ENCODE assay signal across 1 cellular context in the genomic region with DNA sequence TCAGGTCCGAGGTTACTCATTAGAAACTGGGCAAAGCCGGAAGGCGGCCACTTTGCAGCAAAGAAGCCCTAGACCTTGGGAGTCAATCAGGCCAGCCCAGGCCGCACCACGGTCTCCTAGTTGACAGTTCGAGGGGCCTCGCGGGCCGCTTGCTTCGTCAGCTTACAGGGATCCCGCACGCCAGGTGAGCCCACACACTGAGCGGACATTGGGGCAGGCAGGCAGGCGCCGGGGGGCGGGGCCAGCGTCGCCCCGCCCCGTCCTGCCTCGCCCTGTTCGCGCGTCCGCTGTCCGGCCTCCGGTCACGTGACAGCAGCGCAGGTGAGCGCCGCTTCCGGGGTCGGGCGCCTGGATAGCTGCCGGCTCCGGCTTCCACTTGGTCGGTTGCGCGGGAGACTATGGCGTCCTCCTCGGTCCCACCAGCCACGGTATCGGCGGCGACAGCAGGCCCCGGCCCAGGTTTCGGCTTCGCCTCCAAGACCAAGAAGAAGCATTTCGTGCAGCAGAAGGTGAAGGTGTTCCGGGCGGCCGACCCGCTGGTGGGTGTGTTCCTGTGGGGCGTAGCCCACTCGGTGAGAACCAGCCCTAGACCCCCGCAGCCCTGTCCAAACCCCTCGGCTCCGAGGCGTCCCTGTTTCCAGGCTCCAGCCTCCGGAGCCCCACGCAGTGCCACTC.
TF ChIP-seq lines count a peak whose summit lies in the region.

A gene (plus strand): TSS at position 301 of the 675 bp plus-strand sequence. CDS start 98 bp downstream, at position 399.

TF ChIP-seq in K562, 482 proteins besides CTCF, POLR2A, EP300 and RAD21 (continued from another document and continues in another):
- TF ChIP-seq, protein P1, sequence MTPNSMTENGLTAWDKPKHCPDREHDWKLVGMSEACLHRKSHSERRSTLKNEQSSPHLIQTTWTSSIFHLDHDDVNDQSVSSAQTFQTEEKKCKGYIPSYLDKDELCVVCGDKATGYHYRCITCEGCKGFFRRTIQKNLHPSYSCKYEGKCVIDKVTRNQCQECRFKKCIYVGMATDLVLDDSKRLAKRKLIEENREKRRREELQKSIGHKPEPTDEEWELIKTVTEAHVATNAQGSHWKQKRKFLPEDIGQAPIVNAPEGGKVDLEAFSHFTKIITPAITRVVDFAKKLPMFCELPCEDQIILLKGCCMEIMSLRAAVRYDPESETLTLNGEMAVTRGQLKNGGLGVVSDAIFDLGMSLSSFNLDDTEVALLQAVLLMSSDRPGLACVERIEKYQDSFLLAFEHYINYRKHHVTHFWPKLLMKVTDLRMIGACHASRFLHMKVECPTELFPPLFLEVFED (CRISPR knock-in tag; conservative IDR thresholded peaks at IDR 0.05) = no peak
- no peak for TF ChIP-seq RBM17 (IDR thresholded peaks at IDR 0.05; ENCODE audit: borderline replicate concordance, low read depth, low read length)
- TF ChIP-seq ZNF551 (CRISPR knock-in tag; IDR thresholded peaks at IDR 0.05) = no peak
- peak; percentile 89 for TF ChIP-seq PHF8 (IDR thresholded peaks at IDR 0.05; ENCODE audit: borderline replicate concordance, low read length)
- TF ChIP-seq, protein P2, sequence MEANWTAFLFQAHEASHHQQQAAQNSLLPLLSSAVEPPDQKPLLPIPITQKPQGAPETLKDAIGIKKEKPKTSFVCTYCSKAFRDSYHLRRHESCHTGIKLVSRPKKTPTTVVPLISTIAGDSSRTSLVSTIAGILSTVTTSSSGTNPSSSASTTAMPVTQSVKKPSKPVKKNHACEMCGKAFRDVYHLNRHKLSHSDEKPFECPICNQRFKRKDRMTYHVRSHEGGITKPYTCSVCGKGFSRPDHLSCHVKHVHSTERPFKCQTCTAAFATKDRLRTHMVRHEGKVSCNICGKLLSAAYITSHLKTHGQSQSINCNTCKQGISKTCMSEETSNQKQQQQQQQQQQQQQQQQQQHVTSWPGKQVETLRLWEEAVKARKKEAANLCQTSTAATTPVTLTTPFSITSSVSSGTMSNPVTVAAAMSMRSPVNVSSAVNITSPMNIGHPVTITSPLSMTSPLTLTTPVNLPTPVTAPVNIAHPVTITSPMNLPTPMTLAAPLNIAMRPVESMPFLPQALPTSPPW (CRISPR knock-in tag; IDR thresholded peaks at IDR 0.05) = peak; percentile 34
- peak; percentile 73; the same call in 1 of the 2 replicates for TF ChIP-seq GATAD2B (IDR thresholded peaks at IDR 0.05; ENCODE audit: borderline replicate concordance)
- peak; percentile 73 for TF ChIP-seq ETV1 (tag; conservative IDR thresholded peaks at IDR 0.05; ENCODE audit: low read depth)
- peak; percentile 33 to 95; a peak in 2 of 4 replicates for TF ChIP-seq HDAC1 (IDR thresholded peaks at IDR 0.05)
- peak; percentile 46; the same call in 1 of the 2 replicates for TF ChIP-seq MYC (IDR thresholded peaks at IDR 0.05; ENCODE audit: low read depth, low read length)
- TF ChIP-seq MYC (CRISPR knock-in tag; IDR thresholded peaks at IDR 0.05; ENCODE audit: borderline replicate concordance, low read depth) = no peak
- TF ChIP-seq, protein P3, sequence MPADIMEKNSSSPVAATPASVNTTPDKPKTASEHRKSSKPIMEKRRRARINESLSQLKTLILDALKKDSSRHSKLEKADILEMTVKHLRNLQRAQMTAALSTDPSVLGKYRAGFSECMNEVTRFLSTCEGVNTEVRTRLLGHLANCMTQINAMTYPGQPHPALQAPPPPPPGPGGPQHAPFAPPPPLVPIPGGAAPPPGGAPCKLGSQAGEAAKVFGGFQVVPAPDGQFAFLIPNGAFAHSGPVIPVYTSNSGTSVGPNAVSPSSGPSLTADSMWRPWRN (IDR thresholded peaks at IDR 0.05; ENCODE audit: low read depth) = no peak
- TF ChIP-seq SMARCE1 (IDR thresholded peaks at IDR 0.05) = no peak; the same call in 1 of the 2 replicates
- no peak for TF ChIP-seq HNRNPL (IDR thresholded peaks at IDR 0.05; ENCODE audit: low read depth, low read length)
- no peak for TF ChIP-seq HLTF (IDR thresholded peaks at IDR 0.05)
- TF ChIP-seq, protein P4, sequence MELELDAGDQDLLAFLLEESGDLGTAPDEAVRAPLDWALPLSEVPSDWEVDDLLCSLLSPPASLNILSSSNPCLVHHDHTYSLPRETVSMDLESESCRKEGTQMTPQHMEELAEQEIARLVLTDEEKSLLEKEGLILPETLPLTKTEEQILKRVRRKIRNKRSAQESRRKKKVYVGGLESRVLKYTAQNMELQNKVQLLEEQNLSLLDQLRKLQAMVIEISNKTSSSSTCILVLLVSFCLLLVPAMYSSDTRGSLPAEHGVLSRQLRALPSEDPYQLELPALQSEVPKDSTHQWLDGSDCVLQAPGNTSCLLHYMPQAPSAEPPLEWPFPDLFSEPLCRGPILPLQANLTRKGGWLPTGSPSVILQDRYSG (tag; conservative IDR thresholded peaks at IDR 0.05; ENCODE audit: low read depth) = no peak
- peak; percentile 82 for TF ChIP-seq HDAC2 (IDR thresholded peaks at IDR 0.05)
- TF ChIP-seq, protein P5, sequence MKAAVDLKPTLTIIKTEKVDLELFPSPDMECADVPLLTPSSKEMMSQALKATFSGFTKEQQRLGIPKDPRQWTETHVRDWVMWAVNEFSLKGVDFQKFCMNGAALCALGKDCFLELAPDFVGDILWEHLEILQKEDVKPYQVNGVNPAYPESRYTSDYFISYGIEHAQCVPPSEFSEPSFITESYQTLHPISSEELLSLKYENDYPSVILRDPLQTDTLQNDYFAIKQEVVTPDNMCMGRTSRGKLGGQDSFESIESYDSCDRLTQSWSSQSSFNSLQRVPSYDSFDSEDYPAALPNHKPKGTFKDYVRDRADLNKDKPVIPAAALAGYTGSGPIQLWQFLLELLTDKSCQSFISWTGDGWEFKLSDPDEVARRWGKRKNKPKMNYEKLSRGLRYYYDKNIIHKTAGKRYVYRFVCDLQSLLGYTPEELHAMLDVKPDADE (conservative IDR thresholded peaks at IDR 0.05; ENCODE audit: control insufficient read depth, low read depth, low read length) = peak; percentile 87
- TF ChIP-seq, protein P6, sequence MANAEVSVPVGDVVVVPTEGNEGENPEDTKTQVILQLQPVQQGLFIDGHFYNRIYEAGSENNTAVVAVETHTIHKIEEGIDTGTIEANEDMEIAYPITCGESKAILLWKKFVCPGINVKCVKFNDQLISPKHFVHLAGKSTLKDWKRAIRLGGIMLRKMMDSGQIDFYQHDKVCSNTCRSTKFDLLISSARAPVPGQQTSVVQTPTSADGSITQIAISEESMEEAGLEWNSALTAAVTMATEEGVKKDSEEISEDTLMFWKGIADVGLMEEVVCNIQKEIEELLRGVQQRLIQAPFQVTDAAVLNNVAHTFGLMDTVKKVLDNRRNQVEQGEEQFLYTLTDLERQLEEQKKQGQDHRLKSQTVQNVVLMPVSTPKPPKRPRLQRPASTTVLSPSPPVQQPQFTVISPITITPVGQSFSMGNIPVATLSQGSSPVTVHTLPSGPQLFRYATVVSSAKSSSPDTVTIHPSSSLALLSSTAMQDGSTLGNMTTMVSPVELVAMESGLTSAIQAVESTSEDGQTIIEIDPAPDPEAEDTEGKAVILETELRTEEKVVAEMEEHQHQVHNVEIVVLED (CRISPR knock-in tag; IDR thresholded peaks at IDR 0.05) = peak; percentile 52
- peak; percentile 13; the same call in 1 of the 2 replicates for TF ChIP-seq ZNF239 (CRISPR knock-in tag; IDR thresholded peaks at IDR 0.05)
- peak; percentile 75 to 79 for TF ChIP-seq NRF1 (conservative IDR thresholded peaks at IDR 0.05 in 1 of 2, IDR thresholded peaks at IDR 0.05 in 1 of 2)
- 0 out of 2 replicates have a peak, but pooled peaks have one; percentile 54 for TF ChIP-seq ZNF12 (CRISPR knock-in tag; IDR thresholded peaks at IDR 0.05)
- TF ChIP-seq TSC22D4 (tag; IDR thresholded peaks at IDR 0.05) = no peak
- TF ChIP-seq ZBTB7A (IDR thresholded peaks at IDR 0.05; ENCODE audit: borderline replicate concordance, control insufficient read depth, low read depth, low read length) = no peak
- TF ChIP-seq C11orf30 (IDR thresholded peaks at IDR 0.05; ENCODE audit: low read depth) = 0 out of 2 replicates have a peak, but pooled peaks have one; percentile 33
- TF ChIP-seq, protein P7, sequence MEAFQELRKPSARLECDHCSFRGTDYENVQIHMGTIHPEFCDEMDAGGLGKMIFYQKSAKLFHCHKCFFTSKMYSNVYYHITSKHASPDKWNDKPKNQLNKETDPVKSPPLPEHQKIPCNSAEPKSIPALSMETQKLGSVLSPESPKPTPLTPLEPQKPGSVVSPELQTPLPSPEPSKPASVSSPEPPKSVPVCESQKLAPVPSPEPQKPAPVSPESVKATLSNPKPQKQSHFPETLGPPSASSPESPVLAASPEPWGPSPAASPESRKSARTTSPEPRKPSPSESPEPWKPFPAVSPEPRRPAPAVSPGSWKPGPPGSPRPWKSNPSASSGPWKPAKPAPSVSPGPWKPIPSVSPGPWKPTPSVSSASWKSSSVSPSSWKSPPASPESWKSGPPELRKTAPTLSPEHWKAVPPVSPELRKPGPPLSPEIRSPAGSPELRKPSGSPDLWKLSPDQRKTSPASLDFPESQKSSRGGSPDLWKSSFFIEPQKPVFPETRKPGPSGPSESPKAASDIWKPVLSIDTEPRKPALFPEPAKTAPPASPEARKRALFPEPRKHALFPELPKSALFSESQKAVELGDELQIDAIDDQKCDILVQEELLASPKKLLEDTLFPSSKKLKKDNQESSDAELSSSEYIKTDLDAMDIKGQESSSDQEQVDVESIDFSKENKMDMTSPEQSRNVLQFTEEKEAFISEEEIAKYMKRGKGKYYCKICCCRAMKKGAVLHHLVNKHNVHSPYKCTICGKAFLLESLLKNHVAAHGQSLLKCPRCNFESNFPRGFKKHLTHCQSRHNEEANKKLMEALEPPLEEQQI (IDR thresholded peaks at IDR 0.05) = no peak
- no peak for TF ChIP-seq SOX6 (IDR thresholded peaks at IDR 0.05)
- TF ChIP-seq TAF9B (IDR thresholded peaks at IDR 0.05; ENCODE audit: partially characterized antibody) = peak; percentile 50
- TF ChIP-seq, protein P8, sequence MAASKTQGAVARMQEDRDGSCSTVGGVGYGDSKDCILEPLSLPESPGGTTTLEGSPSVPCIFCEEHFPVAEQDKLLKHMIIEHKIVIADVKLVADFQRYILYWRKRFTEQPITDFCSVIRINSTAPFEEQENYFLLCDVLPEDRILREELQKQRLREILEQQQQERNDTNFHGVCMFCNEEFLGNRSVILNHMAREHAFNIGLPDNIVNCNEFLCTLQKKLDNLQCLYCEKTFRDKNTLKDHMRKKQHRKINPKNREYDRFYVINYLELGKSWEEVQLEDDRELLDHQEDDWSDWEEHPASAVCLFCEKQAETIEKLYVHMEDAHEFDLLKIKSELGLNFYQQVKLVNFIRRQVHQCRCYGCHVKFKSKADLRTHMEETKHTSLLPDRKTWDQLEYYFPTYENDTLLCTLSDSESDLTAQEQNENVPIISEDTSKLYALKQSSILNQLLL (CRISPR knock-in tag; IDR thresholded peaks at IDR 0.05; ENCODE audit: borderline replicate concordance) = no peak
- no peak for TF ChIP-seq MAFK (IDR thresholded peaks at IDR 0.05; ENCODE audit: low read length)
- TF ChIP-seq POLR3A (IDR thresholded peaks at IDR 0.05; ENCODE audit: borderline replicate concordance, extremely low read depth, insufficient read depth, insufficient read length) = no peak
- TF ChIP-seq, protein P9, sequence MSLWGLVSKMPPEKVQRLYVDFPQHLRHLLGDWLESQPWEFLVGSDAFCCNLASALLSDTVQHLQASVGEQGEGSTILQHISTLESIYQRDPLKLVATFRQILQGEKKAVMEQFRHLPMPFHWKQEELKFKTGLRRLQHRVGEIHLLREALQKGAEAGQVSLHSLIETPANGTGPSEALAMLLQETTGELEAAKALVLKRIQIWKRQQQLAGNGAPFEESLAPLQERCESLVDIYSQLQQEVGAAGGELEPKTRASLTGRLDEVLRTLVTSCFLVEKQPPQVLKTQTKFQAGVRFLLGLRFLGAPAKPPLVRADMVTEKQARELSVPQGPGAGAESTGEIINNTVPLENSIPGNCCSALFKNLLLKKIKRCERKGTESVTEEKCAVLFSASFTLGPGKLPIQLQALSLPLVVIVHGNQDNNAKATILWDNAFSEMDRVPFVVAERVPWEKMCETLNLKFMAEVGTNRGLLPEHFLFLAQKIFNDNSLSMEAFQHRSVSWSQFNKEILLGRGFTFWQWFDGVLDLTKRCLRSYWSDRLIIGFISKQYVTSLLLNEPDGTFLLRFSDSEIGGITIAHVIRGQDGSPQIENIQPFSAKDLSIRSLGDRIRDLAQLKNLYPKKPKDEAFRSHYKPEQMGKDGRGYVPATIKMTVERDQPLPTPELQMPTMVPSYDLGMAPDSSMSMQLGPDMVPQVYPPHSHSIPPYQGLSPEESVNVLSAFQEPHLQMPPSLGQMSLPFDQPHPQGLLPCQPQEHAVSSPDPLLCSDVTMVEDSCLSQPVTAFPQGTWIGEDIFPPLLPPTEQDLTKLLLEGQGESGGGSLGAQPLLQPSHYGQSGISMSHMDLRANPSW (CRISPR knock-in tag; IDR thresholded peaks at IDR 0.05) = no peak
- TF ChIP-seq E2F3 (CRISPR knock-in tag; IDR thresholded peaks at IDR 0.05) = peak; percentile 79
- no peak for TF ChIP-seq ZNF644 (tag; IDR thresholded peaks at IDR 0.05; ENCODE audit: low read depth)
- TF ChIP-seq, protein P10, sequence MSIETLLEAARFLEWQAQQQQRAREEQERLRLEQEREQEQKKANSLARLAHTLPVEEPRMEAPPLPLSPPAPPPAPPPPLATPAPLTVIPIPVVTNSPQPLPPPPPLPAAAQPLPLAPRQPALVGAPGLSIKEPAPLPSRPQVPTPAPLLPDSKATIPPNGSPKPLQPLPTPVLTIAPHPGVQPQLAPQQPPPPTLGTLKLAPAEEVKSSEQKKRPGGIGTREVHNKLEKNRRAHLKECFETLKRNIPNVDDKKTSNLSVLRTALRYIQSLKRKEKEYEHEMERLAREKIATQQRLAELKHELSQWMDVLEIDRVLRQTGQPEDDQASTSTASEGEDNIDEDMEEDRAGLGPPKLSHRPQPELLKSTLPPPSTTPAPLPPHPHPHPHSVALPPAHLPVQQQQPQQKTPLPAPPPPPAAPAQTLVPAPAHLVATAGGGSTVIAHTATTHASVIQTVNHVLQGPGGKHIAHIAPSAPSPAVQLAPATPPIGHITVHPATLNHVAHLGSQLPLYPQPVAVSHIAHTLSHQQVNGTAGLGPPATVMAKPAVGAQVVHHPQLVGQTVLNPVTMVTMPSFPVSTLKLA (conservative IDR thresholded peaks at IDR 0.05) = peak; percentile 76 to 93
- TF ChIP-seq TEAD1 (CRISPR knock-in tag; IDR thresholded peaks at IDR 0.05) = peak in 1 of 2 experiments; percentile 46; a peak in 1 of 4 replicates
- TF ChIP-seq, protein P11, sequence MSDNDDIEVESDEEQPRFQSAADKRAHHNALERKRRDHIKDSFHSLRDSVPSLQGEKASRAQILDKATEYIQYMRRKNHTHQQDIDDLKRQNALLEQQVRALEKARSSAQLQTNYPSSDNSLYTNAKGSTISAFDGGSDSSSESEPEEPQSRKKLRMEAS (CRISPR knock-in tag; IDR thresholded peaks at IDR 0.05) = peak; percentile 35; the same call in 1 of the 2 replicates
- TF ChIP-seq FOXP1 (CRISPR knock-in tag; IDR thresholded peaks at IDR 0.05) = 0 out of 2 replicates have a peak, but pooled peaks have one; percentile 44
- no peak for TF ChIP-seq ZNF274 (IDR thresholded peaks at IDR 0.05; ENCODE audit: borderline replicate concordance, low read depth, low read length)
- TF ChIP-seq FIP1L1 (IDR thresholded peaks at IDR 0.05; ENCODE audit: low read depth, low read length, poor library complexity, severe bottlenecking) = peak; percentile 80
- no peak for TF ChIP-seq ZNF445 (CRISPR knock-in tag; IDR thresholded peaks at IDR 0.05; ENCODE audit: low read depth)
